Comparison of ENCODE assay signal across 13 cellular contexts in genomic region chr12:93198086-93198485, GRCh38.
DNase-seq lines count a peak whose midpoint lies in the region; ATAC-seq, FAIRE-seq and TF ChIP-seq lines count a peak whose summit lies in the region.
"Had no signal": no experiment of that assay in that cellular context is flagged by ENCODE, and none has a peak within 500 bp of the region (broad histone marks: within the 10 kb centered on the region; RNA-seq: fewer than 3 reads in every experiment).

No MANE protein-coding gene starts in this region.

- no peak for TF ChIP-seq POLR2A in endothelial cell of umbilical vein (IDR thresholded peaks at IDR 0.05; ENCODE audit: low read depth, low read length)

- H3K36me3 ChIP-seq in endothelial cell of umbilical vein (ENCODE audit: control insufficient read depth in 2 of 2, extremely low read depth in 1 of 2, insufficient read depth in 2 of 2, low read length in 2 of 2) (no peaks in the 10 kb centered on the region), mucosa of descending colon (ENCODE audit: low read depth) (no peaks in the 10 kb centered on the region)
- H3K36me3 ChIP-seq: BLaER1 treated with 17β-estradiol and CSF1 and Interleukin-3, amounts not matched to agents 10 nM and 100 nM; right atrium auricular region had no signal

- intact Hi-C loops in endothelial cell of umbilical vein (cut with micrococcal nuclease) (no loop called here), mucosa of descending colon (cut with DNase I, micrococcal nuclease) (no loop called here)

- H4K20me1 ChIP-seq in endothelial cell of umbilical vein (replicated peaks; ENCODE audit: control insufficient read depth, extremely low read depth, insufficient read depth, low read length) = no peaks in the 10 kb centered on the region
- H4K20me1 ChIP-seq: BLaER1 treated with 17β-estradiol and CSF1 and Interleukin-3, amounts not matched to agents 10 nM and 100 nM had no signal

- H3K27ac ChIP-seq in endothelial cell of umbilical vein (ENCODE audit: insufficient read depth, low read depth, low read length) = no peak overlapping the region
- H3K27ac ChIP-seq: BLaER1 treated with 17β-estradiol and CSF1 and Interleukin-3, amounts not matched to agents 10 nM and 100 nM; VCaP had no signal

- no peaks in the 10 kb centered on the region for H3K9me1 ChIP-seq in endothelial cell of umbilical vein (replicated peaks; ENCODE audit: control insufficient read depth, extremely low read depth, insufficient read depth, low read length)

- TF ChIP-seq CTCF in endothelial cell of umbilical vein (IDR thresholded peaks at IDR 0.05; ENCODE audit: extremely low read depth in 1 of 2, insufficient read depth in 1 of 2, low read depth in 1 of 2, low read length in 2 of 2) (no peak), mucosa of descending colon (IDR thresholded peaks at IDR 0.05) (no peak)

- dilution Hi-C loops in endothelial cell of umbilical vein (cut with MboI; ENCODE audit: extremely low pct_ligation_motif_present, low sequenced_read_pairs) = no loop called here

- no peak overlapping the region for H3K4me2 ChIP-seq in endothelial cell of umbilical vein (ENCODE audit: insufficient read depth, low read length)
- H3K4me2 ChIP-seq: BLaER1 treated with 17β-estradiol and CSF1 and Interleukin-3, amounts not matched to agents 10 nM and 100 nM had no signal

- DNase-seq in COLO829 (ENCODE audit: low spot score) (peak; percentile 66), M059J (ENCODE audit: low read depth) (peak; percentile 97), endothelial cell of umbilical vein (ENCODE audit: low read depth, low spot score) (peak; percentile 22), mucosa of descending colon (no peak), SHP77 (lab: John Stamatoyannopoulos, UW) (no peak), ecto neural progenitor cell (ENCODE audit: low spot score) (no peak)
- DNase-seq in effector CD8-positive, alpha-beta T cell (lab: John Stamatoyannopoulos, UW) = no peak
- DNase-seq: activated T-cell treated with anti-CD3 and anti-CD28 coated beads, Interleukin-2, amount 50 U/mL, for 48 hours; central memory CD4-positive, alpha-beta T cell had no signal

- H3K9me3 ChIP-seq in endothelial cell of umbilical vein (replicated peaks; ENCODE audit: control insufficient read depth, insufficient read depth, low read length) (no peaks in the 10 kb centered on the region), mucosa of descending colon (no peaks in the 10 kb centered on the region)
- H3K9me3 ChIP-seq: right atrium auricular region had no signal

- CTCF ChIA-PET in endothelial cell of umbilical vein (lab: Charles Lee) = no interaction called here

- POLR2A ChIA-PET in endothelial cell of umbilical vein (lab: Charles Lee) = no interaction called here

- H3K4me1 ChIP-seq in endothelial cell of umbilical vein (ENCODE audit: control insufficient read depth, extremely low read depth, insufficient read depth, low read length) (peaks cover 13% of the 10 kb centered on the region), mucosa of descending colon (ENCODE audit: low read depth) (no peaks in the 10 kb centered on the region)

- peak; percentile 15 for FAIRE-seq in endothelial cell of umbilical vein (lab: Jason Lieb, UNC)

- no peaks in the 10 kb centered on the region for H3K79me2 ChIP-seq in endothelial cell of umbilical vein (ENCODE audit: control insufficient read depth, insufficient read depth, low read length)

- ATAC-seq in mucosa of descending colon (peak; percentile 87), HG02885 (IDR thresholded peaks at IDR 0.05; ENCODE audit: poor library complexity, unreplicated experiment) (no peak)

- no peak overlapping the region for H3K4me3 ChIP-seq in endothelial cell of umbilical vein (replicated peaks in 1 of 3; ENCODE audit: insufficient read depth in 1 of 3, low read depth in 1 of 3, low read length in 3 of 3)
- H3K4me3 ChIP-seq in mucosa of descending colon = no peak overlapping the region
- H3K4me3 ChIP-seq: BLaER1 treated with 17β-estradiol and CSF1 and Interleukin-3, amounts not matched to agents 10 nM and 100 nM; right atrium auricular region had no signal

- H3K9ac ChIP-seq in endothelial cell of umbilical vein (replicated peaks; ENCODE audit: extremely low read depth, insufficient read depth, low read length) = no peak overlapping the region
- H3K9ac ChIP-seq: BLaER1 treated with 17β-estradiol and CSF1 and Interleukin-3, amounts not matched to agents 10 nM and 100 nM had no signal

- BruUV-seq in endothelial cell of umbilical vein (replicated peaks; lab: Mats Ljungman, UMichigan) = no TSS peak

- no peak overlapping the region for H2AFZ ChIP-seq in endothelial cell of umbilical vein (ENCODE audit: low read depth, low read length)

- no peaks in the 10 kb centered on the region for H3K27me3 ChIP-seq in endothelial cell of umbilical vein (ENCODE audit: control insufficient read depth in 2 of 2, insufficient read depth in 2 of 2, low read length in 2 of 2)
- H3K27me3 ChIP-seq: BLaER1 treated with 17β-estradiol and CSF1 and Interleukin-3, amounts not matched to agents 10 nM and 100 nM; right atrium auricular region had no signal

TF ChIP-seq in endothelial cell of umbilical vein, 7 proteins besides CTCF, POLR2A, EP300 and RAD21:
- TF ChIP-seq MAX (IDR thresholded peaks at IDR 0.05; ENCODE audit: insufficient read depth, insufficient read length) = no peak

Comparison
In these comparisons a context has a peak if more than half of its experiments do, and no peak if none do; other contexts are left out.
1. DNase-seq: peak in COLO829 (single experiment), M059J (single experiment) and endothelial cell of umbilical vein (single experiment); none in mucosa of descending colon (0 of 3), SHP77 (0 of 2), ecto neural progenitor cell (single experiment) and effector CD8-positive, alpha-beta T cell (single experiment).